In the genomic region with DNA sequence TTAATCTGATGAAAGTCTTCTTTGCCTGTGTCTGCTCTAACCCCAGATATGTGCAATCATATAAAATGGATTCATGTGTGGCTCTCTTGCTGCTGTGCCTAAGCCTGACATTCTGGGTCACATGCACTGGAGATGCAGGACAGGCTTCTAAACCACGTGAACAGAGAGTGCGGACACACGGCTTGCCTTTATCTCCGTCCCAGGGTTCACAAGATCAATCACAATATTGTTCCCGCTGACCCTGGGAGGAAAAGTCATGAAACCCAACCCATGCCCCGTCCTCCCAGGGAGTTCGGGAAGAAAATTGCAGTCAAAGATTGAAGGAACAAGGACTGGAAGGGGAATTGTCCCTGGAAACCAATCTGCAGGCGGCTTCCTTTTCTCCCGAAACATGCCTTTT, we compare ENCODE assay signal across 15 cellular contexts.
"Had no signal": no experiment of that assay in that cellular context is flagged by ENCODE, and none has a peak within 500 bp of the region (broad histone marks: within the 10 kb centered on the region; RNA-seq: fewer than 3 reads in every experiment).

No MANE protein-coding gene starts in this region.

- H3K4me3 Mint-ChIP-seq: activated CD8-positive, alpha-beta T cell treated with anti-CD3 and anti-CD28 coated beads, Interleukin-2, amount 10 ng/mL, durations not matched to agents 7 days and 5 days; activated naive CD4-positive, alpha-beta T cell treated with anti-CD3 and anti-CD28 coated beads for 36 hours; activated naive CD8-positive, alpha-beta T cell treated with anti-CD3 and anti-CD28 coated beads, Interleukin-2, amount 50 U/mL, for 24 hours; activated T-cell treated with anti-CD3 and anti-CD28 coated beads, Interleukin-2, amount 50 U/mL, for 4 hours; central memory CD8-positive, alpha-beta T cell; stimulated activated naive CD8-positive, alpha-beta T cell treated with anti-CD3 and anti-CD28 coated beads, Interleukin-15, Interleukin-2, amounts not matched to agents 100 ng/mL and 50 ng/mL, for 24 hours; T-helper 2 cell treated with Interferon-gamma antibody and Interleukin-4, amounts not matched to agents 5 μg/mL and 100 μg/mL, for 36 hours had no signal

- H3K27ac Mint-ChIP-seq: activated CD8-positive, alpha-beta T cell treated with anti-CD3 and anti-CD28 coated beads, Interleukin-2, amount 10 ng/mL, durations not matched to agents 7 days and 5 days; activated naive CD4-positive, alpha-beta T cell treated with anti-CD3 and anti-CD28 coated beads for 36 hours; activated naive CD8-positive, alpha-beta T cell treated with anti-CD3 and anti-CD28 coated beads, Interleukin-2, amount 50 U/mL, for 24 hours; stimulated activated naive CD8-positive, alpha-beta T cell treated with anti-CD3 and anti-CD28 coated beads, Interleukin-15, Interleukin-2, amounts not matched to agents 100 ng/mL and 50 ng/mL, for 24 hours; T-helper 2 cell treated with Interferon-gamma antibody and Interleukin-4, amounts not matched to agents 5 μg/mL and 100 μg/mL, for 36 hours had no signal

- H3K4me1 Mint-ChIP-seq: activated naive CD8-positive, alpha-beta T cell treated with anti-CD3 and anti-CD28 coated beads, Interleukin-2, amount 50 U/mL, for 24 hours; central memory CD8-positive, alpha-beta T cell had no signal

- ATAC-seq: activated CD8-positive, alpha-beta T cell treated with anti-CD3 and anti-CD28 coated beads, Interleukin-2, amount 10 ng/mL, durations not matched to agents 7 days and 5 days; activated naive CD8-positive, alpha-beta T cell treated with anti-CD3 and anti-CD28 coated beads, Interleukin-2, amount 50 U/mL, for 24 hours; activated T-cell treated with anti-CD3 and anti-CD28 coated beads, Interleukin-2, amount 50 U/mL, for 4 hours had no signal

- H3K9me3 Mint-ChIP-seq: activated naive CD4-positive, alpha-beta T cell treated with anti-CD3 and anti-CD28 coated beads for 36 hours; activated naive CD8-positive, alpha-beta T cell treated with anti-CD3 and anti-CD28 coated beads, Interleukin-2, amount 50 U/mL, for 24 hours; activated T-cell treated with anti-CD3 and anti-CD28 coated beads, Interleukin-2, amount 50 U/mL, for 4 hours; central memory CD8-positive, alpha-beta T cell; stimulated activated naive CD8-positive, alpha-beta T cell treated with anti-CD3 and anti-CD28 coated beads, Interleukin-15, Interleukin-2, amounts not matched to agents 100 ng/mL and 50 ng/mL, for 24 hours; T-helper 2 cell treated with Interferon-gamma antibody and Interleukin-4, amounts not matched to agents 5 μg/mL and 100 μg/mL, for 36 hours had no signal

- DNase-seq: activated CD4-positive, alpha-beta T cell treated with anti-CD3 and anti-CD28 coated beads for 48 hours; activated CD4-positive, CD25-positive, alpha-beta regulatory T cell; activated CD8-positive, alpha-beta T cell treated with anti-CD3 and anti-CD28 coated beads, Interleukin-2, amount 10 ng/mL, durations not matched to agents 7 days and 5 days; activated naive CD4-positive, alpha-beta T cell treated with anti-CD3 and anti-CD28 coated beads for 36 hours; activated naive CD8-positive, alpha-beta T cell treated with anti-CD3 and anti-CD28 coated beads, Interleukin-2, amount 50 U/mL, for 24 hours; activated T-cell treated with anti-CD3 and anti-CD28 coated beads, Interleukin-2, amount 50 U/mL, for 4 hours; brain microvascular endothelial cell; left colon; mammary epithelial cell; retina; stimulated activated CD4-positive, alpha-beta T cell treated with anti-CD3 and anti-CD28 coated beads, Interleukin-2, amount 100 ng/mL, for 48 hours; transverse colon had no signal
